38 cellular contexts compared by ENCODE assay signal in genomic region chr4:184929476-184929875, GRCh38.
"Had no signal": no experiment of that assay in that cellular context is flagged by ENCODE, and none has a peak within 500 bp of the region (broad histone marks: within the 10 kb centered on the region; RNA-seq: fewer than 3 reads in every experiment).

No MANE protein-coding gene starts in this region.

- H3K27ac Mint-ChIP-seq: activated naive CD4-positive, alpha-beta T cell treated with anti-CD3 and anti-CD28 coated beads for 36 hours; activated naive CD4-positive, alpha-beta T cell treated with anti-CD3 and anti-CD28 coated beads, Interleukin-2, amount 10 ng/mL, durations not matched to agents 7 days and 5 days; activated naive CD4-positive, alpha-beta T cell treated with anti-CD3 and anti-CD28 coated beads, Interleukin-2, amount 50 U/mL, for 24 hours; activated naive CD4-positive, alpha-beta T cell treated with anti-CD3 and anti-CD28 coated beads, Interleukin-2, amount 50 U/mL, for 72 hours; activated naive CD8-positive, alpha-beta T cell; activated naive CD8-positive, alpha-beta T cell treated with anti-CD3 and anti-CD28 coated beads for 36 hours; activated naive CD8-positive, alpha-beta T cell treated with anti-CD3 and anti-CD28 coated beads, Interleukin-2, amount 10 ng/mL, durations not matched to agents 7 days and 5 days; activated naive CD8-positive, alpha-beta T cell treated with anti-CD3 and anti-CD28 coated beads, Interleukin-2, amount 50 U/mL, for 24 hours; activated T-cell treated with anti-CD3 and anti-CD28 coated beads, Interleukin-2, amount 50 U/mL, for 24 hours; activated T-cell treated with anti-CD3 and anti-CD28 coated beads, Interleukin-2, amount 50 U/mL, for 72 hours; activated T-helper 1 cell treated with anti-CD3 and anti-CD28 coated beads, Interleukin-12 subunit alpha, Interleukin-12 subunit beta, Interleukin-2, Interleukin-4 antibody, amounts not matched to agents 30 ng/mL and 10 ng/mL and 1 ng/mL, durations not matched to agents 14 hours and 24 hours and 36 hours; activated T-helper 17 cell treated with anti-CD3 and anti-CD28 coated beads, Interleukin-2, amount 50 U/mL, for 72 hours; activated T-helper 2 cell treated with anti-CD3 and anti-CD28 coated beads, Interferon-gamma antibody, Interleukin-2, Interleukin-4, amounts not matched to agents 10 μg/mL and 5 μg/mL and 100 μg/mL, durations not matched to agents 14 hours and 24 hours and 36 hours; brain had no signal

- H3K27me3 ChIP-seq: adrenal gland, ascending aorta, body of pancreas, brain microvascular endothelial cell, breast epithelium, cardiac muscle cell had no signal

- DNase-seq: activated effector memory CD4-positive, alpha-beta T cell treated with anti-CD3 and anti-CD28 coated beads, Interleukin-2, amount 50 U/mL, for 16 hours; activated effector memory CD4-positive, alpha-beta T cell treated with Interleukin-2 at 50 U/mL for 16 hours; activated gamma-delta T cell; activated gamma-delta T cell treated with Interleukin-2 at 50 U/mL for 16 hours; activated naive CD4-positive, alpha-beta T cell; activated naive CD4-positive, alpha-beta T cell treated with anti-CD3 and anti-CD28 coated beads for 36 hours; activated naive CD4-positive, alpha-beta T cell treated with anti-CD3 and anti-CD28 coated beads, Interleukin-2, amount 10 ng/mL, durations not matched to agents 7 days and 5 days; activated naive CD4-positive, alpha-beta T cell treated with anti-CD3 and anti-CD28 coated beads, Interleukin-2, amount 50 U/mL, for 16 hours; activated naive CD4-positive, alpha-beta T cell treated with Interleukin-2 at 50 U/mL for 16 hours; activated naive CD8-positive, alpha-beta T cell treated with anti-CD3 and anti-CD28 coated beads for 36 hours; activated naive CD8-positive, alpha-beta T cell treated with anti-CD3 and anti-CD28 coated beads, Interleukin-2, amount 10 ng/mL, durations not matched to agents 7 days and 5 days; activated naive CD8-positive, alpha-beta T cell treated with anti-CD3 and anti-CD28 coated beads, Interleukin-2, amount 50 U/mL, for 24 hours; activated T-cell treated with anti-CD3 and anti-CD28 coated beads, Interleukin-2, amount 50 U/mL, for 1 hour; activated T-cell treated with anti-CD3 and anti-CD28 coated beads, Interleukin-2, amount 50 U/mL, for 24 hours; activated T-cell treated with anti-CD3 and anti-CD28 coated beads, Interleukin-2, amount 50 U/mL, for 4 hours; activated T-cell treated with anti-CD3 and anti-CD28 coated beads, Interleukin-2, amount 50 U/mL, for 48 hours; activated T-cell treated with anti-CD3 and anti-CD28 coated beads, Interleukin-2, amount 50 U/mL, for 72 hours; adrenal gland; amniotic stem cell; amygdala; anterior cingulate cortex; aorta; body of pancreas; brain microvascular endothelial cell; caudate nucleus; central memory CD4-positive, alpha-beta T cell; cerebellar nuclear complex had no signal

- H3K4me1 ChIP-seq: adrenal gland, ascending aorta, body of pancreas, breast epithelium had no signal

- H3K4me1 Mint-ChIP-seq: activated naive CD4-positive, alpha-beta T cell treated with anti-CD3 and anti-CD28 coated beads, Interleukin-2, amount 10 ng/mL, durations not matched to agents 7 days and 5 days; activated naive CD4-positive, alpha-beta T cell treated with anti-CD3 and anti-CD28 coated beads, Interleukin-2, amount 50 U/mL, for 24 hours; activated naive CD8-positive, alpha-beta T cell treated with anti-CD3 and anti-CD28 coated beads, Interleukin-2, amount 50 U/mL, for 24 hours; activated T-helper 17 cell treated with anti-CD3 and anti-CD28 coated beads, Interleukin-2, amount 50 U/mL, for 72 hours; central memory CD8-positive, alpha-beta T cell had no signal

- H3K4me3 Mint-ChIP-seq: activated naive CD4-positive, alpha-beta T cell treated with anti-CD3 and anti-CD28 coated beads for 36 hours; activated naive CD4-positive, alpha-beta T cell treated with anti-CD3 and anti-CD28 coated beads, Interleukin-2, amount 10 ng/mL, durations not matched to agents 7 days and 5 days; activated naive CD4-positive, alpha-beta T cell treated with anti-CD3 and anti-CD28 coated beads, Interleukin-2, amount 50 U/mL, for 24 hours; activated naive CD8-positive, alpha-beta T cell; activated naive CD8-positive, alpha-beta T cell treated with anti-CD3 and anti-CD28 coated beads for 36 hours; activated naive CD8-positive, alpha-beta T cell treated with anti-CD3 and anti-CD28 coated beads, Interleukin-2, amount 10 ng/mL, durations not matched to agents 7 days and 5 days; activated naive CD8-positive, alpha-beta T cell treated with anti-CD3 and anti-CD28 coated beads, Interleukin-2, amount 50 U/mL, for 24 hours; activated T-cell treated with anti-CD3 and anti-CD28 coated beads, Interleukin-2, amount 50 U/mL, for 24 hours; activated T-cell treated with anti-CD3 and anti-CD28 coated beads, Interleukin-2, amount 50 U/mL, for 4 hours; activated T-cell treated with anti-CD3 and anti-CD28 coated beads, Interleukin-2, amount 50 U/mL, for 72 hours; activated T-helper 1 cell treated with anti-CD3 and anti-CD28 coated beads, Interleukin-12 subunit alpha, Interleukin-12 subunit beta, Interleukin-2, Interleukin-4 antibody, amounts not matched to agents 30 ng/mL and 10 ng/mL and 1 ng/mL, durations not matched to agents 14 hours and 24 hours and 36 hours; activated T-helper 17 cell treated with anti-CD3 and anti-CD28 coated beads, Interleukin-2, amount 50 U/mL, for 72 hours; brain; central memory CD8-positive, alpha-beta T cell had no signal

- H3K36me3 Mint-ChIP-seq: activated naive CD4-positive, alpha-beta T cell treated with anti-CD3 and anti-CD28 coated beads, Interleukin-2, amount 10 ng/mL, durations not matched to agents 7 days and 5 days; activated naive CD8-positive, alpha-beta T cell treated with anti-CD3 and anti-CD28 coated beads for 36 hours; brain had no signal

- H3K27me3 Mint-ChIP-seq: activated naive CD4-positive, alpha-beta T cell treated with anti-CD3 and anti-CD28 coated beads, Interleukin-2, amount 50 U/mL, for 24 hours; activated naive CD8-positive, alpha-beta T cell; activated naive CD8-positive, alpha-beta T cell treated with anti-CD3 and anti-CD28 coated beads for 36 hours; activated naive CD8-positive, alpha-beta T cell treated with anti-CD3 and anti-CD28 coated beads, Interleukin-2, amount 50 U/mL, for 24 hours; activated T-cell treated with anti-CD3 and anti-CD28 coated beads, Interleukin-2, amount 50 U/mL, for 24 hours had no signal

- H3K36me3 ChIP-seq: adrenal gland, ascending aorta, brain microvascular endothelial cell, breast epithelium, cardiac muscle cell had no signal

- H3K4me3 ChIP-seq: adrenal gland, ascending aorta, body of pancreas, breast epithelium, cardiac muscle cell had no signal

- H3K9me3 ChIP-seq: adrenal gland, body of pancreas had no signal

- H3K27ac ChIP-seq: adrenal gland, ascending aorta, body of pancreas, brain microvascular endothelial cell, breast epithelium, cardiac muscle cell had no signal
